In genomic region chr17:28271431-28271830, GRCh38 we compare ENCODE assay signal across 13 cellular contexts. TPM values are rescaled to one million over a fixed set of nuclear protein-coding genes. Genes with fewer than 3 reads are reported as not detected.
DNase-seq lines count a peak whose midpoint lies in the region.
"Had no signal": no experiment of that assay in that cellular context is flagged by ENCODE, and none has a peak within 500 bp of the region (broad histone marks: within the 10 kb centered on the region; RNA-seq: fewer than 3 reads in every experiment).

No MANE protein-coding gene starts in this region.

- peaks cover 4% of the 10 kb centered on the region for H3K79me2 ChIP-seq in trophoblast cell (ENCODE audit: control insufficient read depth, insufficient read depth, low read length, poor library complexity)

- H3K18ac ChIP-seq in trophoblast cell (ENCODE audit: low read length) = peak overlapping the region; percentile 10

- H3K27me3 ChIP-seq in MG63 (no peaks in the 10 kb centered on the region), trophoblast cell (ENCODE audit: insufficient read depth, low read length) (no peaks in the 10 kb centered on the region)

- WGBS in trophoblast cell (ENCODE audit: extremely low coverage, insufficient coverage, insufficient read length) = no CpG with 5 or more reads among the region's 3 CpGs

- peak overlapping the region; percentile 52 for H3K14ac ChIP-seq in trophoblast cell (ENCODE audit: low read length)

- DNase-seq in MG63 (peak; percentile 93), islet precursor cell (peak; percentile 40), trophoblast cell (no peak), OCI-M1 (lab: John Stamatoyannopoulos, UW) (no peak), iPS-NIHi7 (ENCODE audit: extremely low spot score) (no peak), HCEC 1CT (no peak)
- DNase-seq: C1 segment of cervical spinal cord; Calu3; CD4-positive, alpha-beta memory T cell; COR-L47; DND-41; H9 had no signal

- no peak overlapping the region for H3K4ac ChIP-seq in trophoblast cell (ENCODE audit: low read depth, low read length)

- H3K4me3 ChIP-seq in MG63 (no peak overlapping the region), trophoblast cell (ENCODE audit: low read depth, low read length) (no peak overlapping the region)
- H3K4me3 ChIP-seq: GM23338 had no signal

- H3K9ac ChIP-seq in trophoblast cell (ENCODE audit: low read length) = no peak overlapping the region

- H3K4me1 ChIP-seq in trophoblast cell (ENCODE audit: control insufficient read depth in 1 of 2, insufficient read depth in 2 of 2, low read length in 2 of 2) = peaks cover 16 to 21% of the 10 kb centered on the region in 2 experiments

- no peak overlapping the region for H4K8ac ChIP-seq in trophoblast cell (ENCODE audit: low read depth, low read length)

- no peak overlapping the region for H2AFZ ChIP-seq in trophoblast cell (ENCODE audit: insufficient read depth, low read length, poor library complexity)
- H2AFZ ChIP-seq: GM23338 had no signal

- H2AK5ac ChIP-seq in trophoblast cell (ENCODE audit: low read length) = peak overlapping the region; percentile 31

- H3K4me2 ChIP-seq in trophoblast cell (ENCODE audit: low read length) = no peak overlapping the region
- H3K4me2 ChIP-seq: GM23338 had no signal

- peaks cover 21% of the 10 kb centered on the region for H3K79me1 ChIP-seq in trophoblast cell (ENCODE audit: low read length)

- H3K23ac ChIP-seq in trophoblast cell (ENCODE audit: low read length) = no peak overlapping the region

- no peaks in the 10 kb centered on the region for H3K36me3 ChIP-seq in MG63
- H3K36me3 ChIP-seq in trophoblast cell (ENCODE audit: control insufficient read depth in 1 of 2, insufficient read depth in 2 of 2, low read length in 2 of 2) = no peaks in the 10 kb centered on the region

- no peak overlapping the region for H3K27ac ChIP-seq in trophoblast cell (ENCODE audit: low read depth, low read length)

- peak overlapping the region; percentile 72 for H2BK120ac ChIP-seq in trophoblast cell (ENCODE audit: insufficient read depth, low read length, poor library complexity)

- H4K91ac ChIP-seq in trophoblast cell (ENCODE audit: low read depth, low read length) = peak overlapping the region; percentile 77

- no peak overlapping the region for H4K12ac ChIP-seq in trophoblast cell (ENCODE audit: low read depth, low read length)

- peak overlapping the region; percentile 67 for H2BK12ac ChIP-seq in trophoblast cell (ENCODE audit: low read length)

- peak overlapping the region; percentile 15 for H2BK5ac ChIP-seq in trophoblast cell (ENCODE audit: low read depth, low read length, poor library complexity)

- peaks cover 22% of the 10 kb centered on the region for H3K9me3 ChIP-seq in MG63
- peaks cover 10% of the 10 kb centered on the region for H3K9me3 ChIP-seq in trophoblast cell (ENCODE audit: insufficient read depth, low read depth, low read length)

RNA-seq across cellular contexts. Expression of gene TMEM97, which starts 47.6 kb away (rescaled TPM):
- 73.3 and 118 TPM in 2 replicates for total RNA-seq in MG63 (2014; rRNA removed; shearing (Covaris generic); ENCODE audit: low replicate concordance)
- polyA plus RNA-seq in trophoblast cell (2013) = 334 and 337 TPM in 2 replicates

Comparison
In these comparisons a context has a peak if more than half of its experiments do, and no peak if none do; other contexts are left out.
1. DNase-seq: peak in MG63 (single experiment) and islet precursor cell (single experiment); none in trophoblast cell (0 of 2), OCI-M1 (single experiment), iPS-NIHi7 (single experiment) and HCEC 1CT (single experiment).